Comparison of ENCODE assay signal across 26 cellular contexts in the genomic region with DNA sequence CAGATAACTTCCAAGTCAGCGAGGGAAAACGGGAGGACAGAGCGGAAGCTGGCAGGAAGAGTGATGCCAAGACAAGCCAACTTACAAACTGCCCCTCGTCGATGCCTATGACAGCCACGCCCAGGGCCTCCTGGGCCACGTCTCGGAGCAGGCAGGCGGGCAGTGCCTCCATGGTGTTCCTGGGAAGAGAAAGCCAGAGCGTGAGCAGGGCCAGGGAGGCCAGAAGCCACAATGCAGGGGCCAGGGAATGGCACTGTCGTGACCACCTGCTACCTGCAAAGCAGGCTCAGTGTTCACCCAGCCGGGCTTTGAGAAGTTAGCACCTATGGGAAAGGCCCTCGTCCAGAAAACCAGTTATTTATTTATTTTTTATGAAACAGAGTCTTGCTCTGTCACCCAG. TPM values are rescaled to one million over a fixed set of nuclear protein-coding genes. Genes with fewer than 3 reads are reported as not detected.
"Had no signal": no experiment of that assay in that cellular context is flagged by ENCODE, and none has a peak within 500 bp of the region (broad histone marks: within the 10 kb centered on the region; RNA-seq: fewer than 3 reads in every experiment).

No MANE protein-coding gene starts in this region.

- H3K27me3 Mint-ChIP-seq: naive thymus-derived CD4-positive, alpha-beta T cell; stimulated activated naive B cell treated with anti-CD40 and anti-IgM and Interleukin-4, amounts not matched to agents 10 μg/mL and 1 μg/mL and 100 μg/mL, for 72 hours; stimulated activated naive CD8-positive, alpha-beta T cell treated with anti-CD3 and anti-CD28 coated beads, Interleukin-15, amount 100 ng/mL, for 72 hours had no signal

- H3K4me3 ChIP-seq: esophagus squamous epithelium, lung, right atrium auricular region, sigmoid colon, skin epidermis, testis, transverse colon had no signal

- H3K9me3 Mint-ChIP-seq: naive thymus-derived CD4-positive, alpha-beta T cell; stimulated activated naive B cell treated with anti-CD40 and anti-IgM and Interleukin-4, amounts not matched to agents 10 μg/mL and 1 μg/mL and 100 μg/mL, for 72 hours; stimulated activated naive CD8-positive, alpha-beta T cell treated with anti-CD3 and anti-CD28 coated beads, Interleukin-15, amount 100 ng/mL, for 72 hours had no signal

- H3K36me3 ChIP-seq: esophagus squamous epithelium, right atrium auricular region, sigmoid colon, transverse colon had no signal

- H3K27ac ChIP-seq: epithelial cell of prostate, esophagus squamous epithelium, right atrium auricular region, skin epidermis, testis, transverse colon had no signal

- ATAC-seq: left colon; left ventricle myocardium superior; naive thymus-derived CD4-positive, alpha-beta T cell; stimulated activated naive B cell treated with anti-CD40 and anti-IgM and Interleukin-4, amounts not matched to agents 10 μg/mL and 1 μg/mL and 100 μg/mL, for 72 hours; stimulated activated naive CD8-positive, alpha-beta T cell treated with anti-CD3 and anti-CD28 coated beads, Interleukin-15, amount 100 ng/mL, for 72 hours had no signal

- H3K27ac Mint-ChIP-seq: stimulated activated naive B cell treated with anti-CD40 and anti-IgM and Interleukin-4, amounts not matched to agents 10 μg/mL and 1 μg/mL and 100 μg/mL, for 72 hours; stimulated activated naive CD8-positive, alpha-beta T cell treated with anti-CD3 and anti-CD28 coated beads, Interleukin-15, amount 100 ng/mL, for 72 hours had no signal

- H3K27me3 ChIP-seq: esophagus squamous epithelium, right atrium auricular region, sigmoid colon, testis, transverse colon had no signal

- H3K4me3 Mint-ChIP-seq: naive thymus-derived CD4-positive, alpha-beta T cell; stimulated activated naive B cell treated with anti-CD40 and anti-IgM and Interleukin-4, amounts not matched to agents 10 μg/mL and 1 μg/mL and 100 μg/mL, for 72 hours; stimulated activated naive CD8-positive, alpha-beta T cell treated with anti-CD3 and anti-CD28 coated beads, Interleukin-15, amount 100 ng/mL, for 72 hours had no signal

- H3K9me3 ChIP-seq: esophagus squamous epithelium, right atrium auricular region, sigmoid colon, testis, transverse colon had no signal

- DNase-seq: cortex of kidney; effector memory CD4-positive, alpha-beta T cell; esophagus squamous epithelium; foreskin fibroblast; left colon; left ventricle myocardium superior; mesendoderm; naive thymus-derived CD4-positive, alpha-beta T cell; sigmoid colon; stimulated activated CD4-positive, alpha-beta T cell treated with anti-CD3 and anti-CD28 coated beads, Interleukin-2, amount 100 ng/mL, for 24 hours; stimulated activated CD4-positive, alpha-beta T cell treated with anti-CD3 and anti-CD28 coated beads, Interleukin-4, amount 100 ng/mL, for 4 hours; stimulated activated naive B cell treated with anti-CD40 and anti-IgM and Interleukin-4, amounts not matched to agents 10 μg/mL and 1 μg/mL and 100 μg/mL, for 72 hours; stimulated activated naive CD8-positive, alpha-beta T cell treated with anti-CD3 and anti-CD28 coated beads, Interleukin-15, amount 100 ng/mL, for 72 hours; testis; transverse colon had no signal

RNA-seq across cellular contexts. Expression of gene BIRC5, which starts 31.5 kb away (rescaled TPM):
- polyA plus RNA-seq: naive thymus-derived CD4-positive, alpha-beta T cell had no signal

RNA-seq across cellular contexts. Expression of gene C17orf99, which starts 36.3 kb away (rescaled TPM):
- total RNA-seq: kidney epithelial cell, left colon, left ventricle myocardium superior, mononuclear cell, osteocyte, posterior vena cava, right atrium auricular region, sigmoid colon, subcutaneous adipose tissue, transverse colon had no signal
- polyA plus RNA-seq: naive thymus-derived CD4-positive, alpha-beta T cell; neural cell; urinary bladder had no signal
